Comparison of ENCODE assay signal across 8 cellular contexts in the genomic region with DNA sequence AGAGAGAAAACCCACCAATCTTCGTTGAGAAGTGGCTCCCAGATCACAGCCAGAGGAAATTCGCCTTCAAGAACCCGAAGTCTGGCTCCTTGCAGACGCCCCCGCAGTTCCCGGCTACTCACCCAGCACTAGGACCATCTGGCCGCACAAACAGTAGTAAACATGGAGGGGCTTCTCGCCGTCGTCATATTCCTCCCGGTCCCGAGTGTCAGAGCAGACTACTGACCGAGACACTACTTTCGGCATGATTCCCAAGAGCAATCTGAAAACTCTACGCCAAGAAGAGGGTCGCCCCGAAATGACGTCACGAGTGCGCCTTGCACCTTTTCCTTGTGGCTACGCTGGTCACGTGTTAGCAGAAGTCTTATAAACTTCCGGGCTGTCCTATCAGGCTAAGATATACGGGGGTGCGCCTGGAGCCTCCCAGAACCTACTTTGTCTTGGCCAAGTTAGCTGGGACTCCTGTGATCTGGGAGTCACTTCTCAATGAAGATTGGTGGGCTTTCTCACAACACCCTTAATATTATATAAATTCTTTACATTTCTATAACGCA. TPM values are rescaled to one million over a fixed set of nuclear protein-coding genes. Genes with fewer than 3 reads are reported as not detected.
DNase-seq lines count a peak whose midpoint lies in the region; ATAC-seq lines count a peak whose summit lies in the region.

A gene (minus strand): TSS at position 300 of the 554 bp plus-strand sequence. CDS start 54 bp downstream, at position 246.

- H3K9me3 Mint-ChIP-seq in naive B cell = no peaks in the 10 kb centered on the region
- no peaks in the 10 kb centered on the region for H3K9me3 Mint-ChIP-seq in stimulated activated effector memory CD8-positive, alpha-beta T cell treated with anti-CD3 and anti-CD28 coated beads, Interleukin-12 subunit alpha, Interleukin-12 subunit beta, amount 100 ng/mL, for 72 hours

- H3K4me1 ChIP-seq in GM23248 (ENCODE audit: insufficient read depth) = no peaks in the 10 kb centered on the region; the same call in 1 of the 2 replicates

- H3K27ac Mint-ChIP-seq in naive B cell = peak within 1 kb of the TSS; percentile 69 to 97 (median 94)
- peak within 1 kb of the TSS; percentile 91 for H3K27ac Mint-ChIP-seq in stimulated activated effector memory CD8-positive, alpha-beta T cell treated with anti-CD3 and anti-CD28 coated beads, Interleukin-12 subunit alpha, Interleukin-12 subunit beta, amount 100 ng/mL, for 72 hours

- no peaks in the 10 kb centered on the region for H3K9me3 ChIP-seq in GM23248 (ENCODE audit: low read depth)

- no peaks in the 10 kb centered on the region; the same call in 1 of the 2 replicates for H3F3A ChIP-seq in GM23248 (ENCODE audit: insufficient read depth)

- in situ Hi-C loops in GM23248 (cut with MboI) = no loop called here

- H3K4me2 ChIP-seq in GM23248 (ENCODE audit: unreplicated experiment) = peak within 1 kb of the TSS; percentile 88

- peaks cover 16 to 29% (median 21%) of the 10 kb centered on the region in 3 donors for H3K4me1 Mint-ChIP-seq in naive B cell
- peaks cover 19% of the 10 kb centered on the region for H3K4me1 Mint-ChIP-seq in stimulated activated effector memory CD8-positive, alpha-beta T cell treated with anti-CD3 and anti-CD28 coated beads, Interleukin-12 subunit alpha, Interleukin-12 subunit beta, amount 100 ng/mL, for 72 hours

- no peaks in the 10 kb centered on the region for H3K27me3 ChIP-seq in GM23248 (replicated peaks; ENCODE audit: insufficient read depth)

- H3K36me3 Mint-ChIP-seq in naive B cell = peaks cover 0 to 4% of the 10 kb centered on the region in 2 donors
- peaks cover 31% of the 10 kb centered on the region for H3K36me3 Mint-ChIP-seq in stimulated activated effector memory CD8-positive, alpha-beta T cell treated with anti-CD3 and anti-CD28 coated beads, Interleukin-12 subunit alpha, Interleukin-12 subunit beta, amount 100 ng/mL, for 72 hours

- peak within 1 kb of the TSS; percentile 89 for H3K4me3 ChIP-seq in GM23248

- H3K27me3 Mint-ChIP-seq in naive B cell = no peaks in the 10 kb centered on the region

- H2AFZ ChIP-seq in GM23248 = peak within 1 kb of the TSS; percentile 84

- no peaks in the 10 kb centered on the region for H3K9me2 ChIP-seq in GM23248 (ENCODE audit: insufficient read depth)

- H3K4me3 Mint-ChIP-seq in naive B cell = peak within 1 kb of the TSS; percentile 78 to 97 (median 94)
- peak within 1 kb of the TSS; percentile 81 for H3K4me3 Mint-ChIP-seq in stimulated activated effector memory CD8-positive, alpha-beta T cell treated with anti-CD3 and anti-CD28 coated beads, Interleukin-12 subunit alpha, Interleukin-12 subunit beta, amount 100 ng/mL, for 72 hours

- H3K9ac ChIP-seq in GM23248 = peak within 1 kb of the TSS; percentile 95

- 0 to 1% methylated on average over 25 to 26 of the region's 26 CpGs for WGBS in GM23248 (ENCODE audit: low coverage in 1 of 2, low lambda C conversion rate in 2 of 2, missing lambda C conversion rate in 2 of 2), 2 experiments

- peak; percentile 98 for ATAC-seq in naive B cell (ENCODE audit: low read depth in 2 of 2)
- ATAC-seq in stimulated activated effector memory CD8-positive, alpha-beta T cell treated with anti-CD3 and anti-CD28 coated beads, Interleukin-12 subunit alpha, Interleukin-12 subunit beta, amount 100 ng/mL, for 72 hours = peak; percentile 99

- peak within 1 kb of the TSS; percentile 78 for H3K27ac ChIP-seq in GM23248

- no peaks in the 10 kb centered on the region for H4K20me1 ChIP-seq in GM23248 (ENCODE audit: insufficient read depth)

- peak; percentile 84 for DNase-seq in DMS53 treated with DMSO at 0.1 percent for 48 hours (lab: John Stamatoyannopoulos, UW; ENCODE audit: unreplicated experiment)
- peak; percentile 93 for DNase-seq in GM23248
- peak; percentile 91 for DNase-seq in LHCN-M2 (ENCODE audit: low read depth)
- DNase-seq in RPMI7951 (ENCODE audit: low read depth) = peak; percentile 90
- DNase-seq in activated T-helper 1 cell treated with Interleukin-2 at 50 U/mL for 16 hours (ENCODE audit: low read depth) = peak; percentile 71
- DNase-seq in fibroblast of gingiva (ENCODE audit: low read depth) = peak; percentile 88
- peak; percentile 75 for DNase-seq in naive B cell
- peak; percentile 64 to 87 for DNase-seq in stimulated activated effector memory CD8-positive, alpha-beta T cell treated with anti-CD3 and anti-CD28 coated beads, Interleukin-12 subunit alpha, Interleukin-12 subunit beta, amount 100 ng/mL, for 72 hours (ENCODE audit: low spot score in 2 of 2)

- H3K36me3 ChIP-seq in GM23248 (ENCODE audit: low read depth) = no peaks in the 10 kb centered on the region

- H3K79me2 ChIP-seq in GM23248 (ENCODE audit: insufficient read depth) = peaks cover 30% of the 10 kb centered on the region

RNA-seq across cellular contexts. Expression of the gene that starts here (rescaled TPM):
- total RNA-seq in GM23248 (2014; rRNA removed; shearing (Covaris generic)) = 31.5 and 33.1 TPM in 2 replicates
- polyA plus RNA-seq in GM23248 (2016; fragmentation: Nextera tagmentation; extraction: Ambion mirVana) (11.8 TPM in 2 replicates), naive B cell (ENCODE audit: low read depth in 6 of 6) (10 to 100 TPM in 5 of 6 donors, 1 to 10 TPM in 1; 5.3 to 26.8 (median 20.7) TPM)
- total RNA-seq in LHCN-M2 (2014; rRNA removed) = 19.1 and 24.5 TPM in 2 replicates
- 15.1 TPM for polyA plus RNA-seq in LHCN-M2 (2012)
- total RNA-seq in RPMI7951 (2014; rRNA removed; shearing (Covaris generic)) = 21.3 and 27.8 TPM in 2 replicates

Comparison
In these comparisons a context has a peak if more than half of its experiments do, and no peak if none do; other contexts are left out.
1. Peak in every context shown above with its lines: DNase-seq, ATAC-seq, H3K4me3 ChIP-seq and H3K27ac ChIP-seq.